1 cellular context compared by ENCODE assay signal in the genomic region with DNA sequence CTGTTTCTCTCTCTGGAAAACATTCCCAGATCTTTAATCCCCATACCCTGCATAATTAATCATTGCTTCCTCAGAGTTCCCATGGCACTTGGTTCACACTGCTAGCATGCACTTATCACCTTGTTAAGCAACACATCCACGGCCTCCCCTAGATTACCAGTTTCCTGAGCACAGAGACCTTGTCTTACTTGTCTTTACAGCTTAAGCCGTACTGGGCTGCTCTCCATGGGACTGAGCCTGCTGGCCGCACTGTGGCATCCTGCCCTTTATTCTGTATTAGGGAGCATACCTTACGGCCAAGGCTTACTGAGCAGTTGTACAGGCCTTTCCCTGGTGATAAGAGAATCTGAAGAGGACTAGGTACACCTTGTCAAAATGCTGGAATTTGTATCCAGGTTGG.
TF ChIP-seq lines count a peak whose summit lies in the region.

No MANE protein-coding gene starts in this region.

TF ChIP-seq in GM23338, 12 proteins besides CTCF, POLR2A, EP300 and RAD21:
- TF ChIP-seq, protein P1, sequence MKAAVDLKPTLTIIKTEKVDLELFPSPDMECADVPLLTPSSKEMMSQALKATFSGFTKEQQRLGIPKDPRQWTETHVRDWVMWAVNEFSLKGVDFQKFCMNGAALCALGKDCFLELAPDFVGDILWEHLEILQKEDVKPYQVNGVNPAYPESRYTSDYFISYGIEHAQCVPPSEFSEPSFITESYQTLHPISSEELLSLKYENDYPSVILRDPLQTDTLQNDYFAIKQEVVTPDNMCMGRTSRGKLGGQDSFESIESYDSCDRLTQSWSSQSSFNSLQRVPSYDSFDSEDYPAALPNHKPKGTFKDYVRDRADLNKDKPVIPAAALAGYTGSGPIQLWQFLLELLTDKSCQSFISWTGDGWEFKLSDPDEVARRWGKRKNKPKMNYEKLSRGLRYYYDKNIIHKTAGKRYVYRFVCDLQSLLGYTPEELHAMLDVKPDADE (IDR thresholded peaks at IDR 0.05) = no peak
- no peak for TF ChIP-seq STAT1 (IDR thresholded peaks at IDR 0.05; ENCODE audit: unreplicated experiment)
- no peak for TF ChIP-seq ZNF114 (CRISPR knock-in tag; IDR thresholded peaks at IDR 0.05)
- TF ChIP-seq JUNB (IDR thresholded peaks at IDR 0.05; ENCODE audit: unreplicated experiment) = no peak
- TF ChIP-seq CREB1 (CRISPR knock-in tag; IDR thresholded peaks at IDR 0.05; ENCODE audit: low read depth) = no peak
- no peak for TF ChIP-seq EZH2 (IDR thresholded peaks at IDR 0.05; ENCODE audit: low read depth, unreplicated experiment)
- no peak for TF ChIP-seq ZNF331 (CRISPR knock-in tag; IDR thresholded peaks at IDR 0.05; ENCODE audit: low read depth)
- no peak for TF ChIP-seq POLR2AphosphoS5 (IDR thresholded peaks at IDR 0.05; ENCODE audit: low read depth)
TF ChIP-seq in GM23338: peak in this region for 0.
